In the genomic region with DNA sequence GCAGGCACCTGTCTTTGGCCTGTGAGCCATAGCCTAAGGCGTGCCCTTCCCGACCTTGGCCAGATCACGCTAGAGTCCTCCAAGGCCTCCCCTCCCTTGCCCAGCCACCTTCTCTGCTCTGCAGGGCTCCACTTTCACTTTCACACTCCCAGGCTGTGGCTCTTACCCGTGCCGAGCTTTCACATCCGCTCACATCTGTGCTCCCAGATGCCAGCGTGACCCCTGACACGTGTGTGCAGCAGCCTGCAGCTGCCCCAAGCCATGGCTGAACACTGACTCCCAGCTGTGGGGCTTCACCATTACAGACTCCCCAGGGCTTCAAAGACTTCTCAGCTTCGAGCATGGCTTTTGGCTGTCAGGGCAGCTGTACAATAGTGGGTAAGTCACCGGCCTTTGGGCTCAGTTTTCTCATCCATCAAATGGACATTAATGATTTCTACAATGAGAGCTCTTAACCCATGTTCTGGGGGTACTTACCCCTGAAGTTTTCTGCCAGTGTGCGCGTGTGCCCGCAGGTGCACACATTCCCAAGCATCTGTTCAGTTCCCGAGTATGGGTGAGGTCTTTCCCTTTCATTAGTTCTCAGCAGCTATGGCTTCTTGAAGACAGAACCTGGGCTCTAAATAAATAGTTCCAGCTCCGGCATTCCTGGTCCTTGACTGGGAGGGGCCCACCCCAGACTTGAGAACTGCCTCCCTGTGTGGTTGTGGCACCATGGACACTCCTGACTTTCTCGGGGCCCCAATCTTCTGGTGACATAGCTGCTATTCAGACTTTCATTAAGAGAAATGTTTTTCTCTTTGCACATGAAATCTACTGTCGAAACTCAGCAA, we compare ENCODE assay signal across 7 cellular contexts.
DNase-seq lines count a peak whose midpoint lies in the region; ATAC-seq, FAIRE-seq and TF ChIP-seq lines count a peak whose summit lies in the region.

No MANE protein-coding gene starts in this region.

- no peak overlapping the region for H2AFZ ChIP-seq in SU-DHL-6 (ENCODE audit: low read depth, low read length, severe bottlenecking)

- no peaks in the 10 kb centered on the region for H3K9me2 ChIP-seq in SU-DHL-6 (replicated peaks; ENCODE audit: insufficient read depth, low read length)

- TF ChIP-seq CTCF in SU-DHL-6 (IDR thresholded peaks at IDR 0.05; ENCODE audit: insufficient read depth, low read length, poor library complexity, severe bottlenecking) = peak; percentile 51
- TF ChIP-seq CTCF in kidney (IDR thresholded peaks at IDR 0.05; ENCODE audit: borderline replicate concordance, extremely low read depth, insufficient read depth) = peak; percentile 41

- peaks cover 23% of the 10 kb centered on the region for H3F3A ChIP-seq in SU-DHL-6 (ENCODE audit: insufficient read depth)

- H3K4me2 ChIP-seq in SU-DHL-6 (ENCODE audit: low read depth, low read length, poor library complexity, severe bottlenecking) = peak overlapping the region; percentile 81

- H3K4me3 ChIP-seq in SU-DHL-6 (ENCODE audit: insufficient read depth, low read length, poor library complexity, severe bottlenecking) (peak overlapping the region; percentile 40), kidney (ENCODE audit: low read length in 2 of 2) (peak overlapping the region in 1 of 2 donors; percentile 35)

- DNase-seq in amygdala (lab: John Stamatoyannopoulos, UW) = peak in 49 of 56 donors; percentile 15 to 88 (median 64)
- DNase-seq in kidney = peak; percentile 95
- peak; percentile 67 for DNase-seq in stimulated activated CD4-positive, alpha-beta T cell treated with anti-CD3 and anti-CD28 coated beads, Interleukin-4, amount 100 ng/mL, for 1 hour
- DNase-seq in NCI-H446 (lab: John Stamatoyannopoulos, UW) = no peak

- 0 out of 2 replicates have a peak, but pooled peaks cover 5% of the 10 kb centered on the region for H3K79me2 ChIP-seq in SU-DHL-6 (ENCODE audit: insufficient read depth, low read length)

- FAIRE-seq in kidney (lab: Jason Lieb, UNC) = no peak

- intact Hi-C loops in kidney (cut with DNase I) = no loop called here

- peak; percentile 90 for ATAC-seq in GM18873 (IDR thresholded peaks at IDR 0.05; ENCODE audit: low FRiP score, unreplicated experiment)
- peak; percentile 80 for ATAC-seq in HG02981 (IDR thresholded peaks at IDR 0.05; ENCODE audit: unreplicated experiment)

- H3K36me3 ChIP-seq in SU-DHL-6 (ENCODE audit: low read length) = peaks cover 12% of the 10 kb centered on the region; the same call in 1 of the 2 replicates
- H3K36me3 ChIP-seq in kidney (ENCODE audit: control insufficient read depth in 1 of 2, insufficient read depth in 2 of 2, low read length in 2 of 2) = peaks cover 10 to 11% of the 10 kb centered on the region in 2 donors

- peaks cover 26 to 56% of the 10 kb centered on the region in 2 donors for H3K4me1 ChIP-seq in kidney (ENCODE audit: control insufficient read depth in 1 of 2, insufficient read depth in 1 of 2, low read depth in 1 of 2, low read length in 2 of 2)

- H3K9me3 ChIP-seq in SU-DHL-6 (ENCODE audit: insufficient read depth, low read length) (no peaks in the 10 kb centered on the region), kidney (ENCODE audit: control insufficient read depth in 1 of 2, low read length in 2 of 2) (no peaks in the 10 kb centered on the region)

- no peaks in the 10 kb centered on the region for H3K27me3 ChIP-seq in SU-DHL-6 (ENCODE audit: low read length)

- H3K27ac ChIP-seq in SU-DHL-6 (ENCODE audit: low read depth, low read length) (peak overlapping the region; percentile 98), kidney (ENCODE audit: low read depth in 2 of 2, low read length in 2 of 2) (peak overlapping the region; percentile 47 to 91)

- H3K9ac ChIP-seq in SU-DHL-6 (ENCODE audit: low read length) (peak overlapping the region; percentile 59), kidney (ENCODE audit: low read length in 2 of 2) (peak overlapping the region; percentile 16 to 59)

- peaks cover 6% of the 10 kb centered on the region; the same call in 1 of the 2 replicates for H4K20me1 ChIP-seq in SU-DHL-6 (ENCODE audit: low read depth, low read length)

Comparison
In these comparisons a context has a peak if more than half of its experiments do, and no peak if none do; other contexts are left out.
1. DNase-seq: peak in amygdala (49 of 56), kidney (single experiment) and stimulated activated CD4-positive, alpha-beta T cell treated with anti-CD3 and anti-CD28 coated beads, Interleukin-4, amount 100 ng/mL, for 1 hour (single experiment); none in NCI-H446 (0 of 2).